1 cellular context compared by ENCODE assay signal in the genomic region with DNA sequence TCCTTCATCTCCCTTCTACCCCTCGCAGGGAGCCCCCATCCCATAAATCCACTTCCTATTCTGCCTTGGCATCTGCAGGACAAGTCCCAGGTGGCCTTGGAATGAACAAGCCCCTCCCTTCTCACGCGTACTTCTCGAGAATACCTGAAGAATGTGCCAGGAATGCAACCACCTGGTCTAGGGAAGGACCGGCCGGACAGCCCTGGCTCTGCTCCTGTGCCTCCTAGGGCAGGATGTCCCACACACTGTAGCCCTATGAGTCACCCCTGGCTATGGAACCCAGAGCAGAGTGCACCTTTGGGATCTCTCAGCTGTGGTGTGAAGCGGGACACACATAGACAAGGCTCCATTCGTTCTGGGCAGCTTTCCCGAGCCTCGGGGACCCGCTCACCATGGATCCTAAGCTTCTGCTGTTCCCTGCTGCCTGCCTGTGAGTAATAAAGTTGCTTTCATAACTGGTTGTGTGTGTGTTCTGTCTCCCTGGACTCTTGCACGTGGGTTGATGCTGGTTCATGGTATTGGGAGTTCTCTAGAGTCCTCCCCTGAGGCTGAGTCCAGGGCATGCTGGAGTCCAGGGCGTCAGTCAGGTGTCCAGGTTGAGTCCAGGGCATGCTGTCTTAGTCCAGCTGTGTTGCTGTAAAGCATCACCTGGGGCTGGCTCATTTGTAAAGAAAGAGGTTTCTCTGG.
TF ChIP-seq lines count a peak whose summit lies in the region.

No MANE protein-coding gene starts in this region.

TF ChIP-seq in H1, 55 proteins besides CTCF, POLR2A, EP300 and RAD21:
- no peak for TF ChIP-seq BACH1 (IDR thresholded peaks at IDR 0.05; ENCODE audit: low read length)
- peak; percentile 68; the same call in 1 of the 2 replicates for TF ChIP-seq TEAD4 (IDR thresholded peaks at IDR 0.05; ENCODE audit: low read depth, low read length)
TF ChIP-seq in H1: peak in this region for 1.
